In the genomic region with DNA sequence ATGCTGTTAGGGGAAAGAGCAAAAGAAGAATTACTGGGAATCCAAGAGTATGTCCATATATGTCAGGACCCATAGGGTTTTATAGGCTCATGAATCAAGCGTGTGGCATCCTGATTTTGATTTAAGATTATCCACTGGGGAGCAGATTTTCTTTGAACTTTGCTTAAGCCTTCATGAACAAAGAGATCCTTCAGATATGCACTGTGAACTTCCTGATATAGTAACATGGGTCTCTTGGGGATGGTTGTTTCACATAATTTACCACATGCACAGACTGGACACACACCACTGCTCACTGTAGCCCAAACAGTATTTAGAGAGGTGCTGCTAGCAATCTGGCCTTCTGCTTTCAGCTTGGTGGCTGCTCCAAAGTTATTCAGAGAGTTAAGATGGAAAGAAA, we compare ENCODE assay signal across 14 cellular contexts.
DNase-seq lines count a peak whose midpoint lies in the region; ATAC-seq, FAIRE-seq and TF ChIP-seq lines count a peak whose summit lies in the region.
"Had no signal": no experiment of that assay in that cellular context is flagged by ENCODE, and none has a peak within 500 bp of the region (broad histone marks: within the 10 kb centered on the region; RNA-seq: fewer than 3 reads in every experiment).

No MANE protein-coding gene starts in this region.

- CTCF ChIA-PET in activated CD8-positive, alpha-beta T cell treated with anti-CD3 and anti-CD28 coated beads, Interleukin-2, amount 10 ng/mL, durations not matched to agents 7 days and 5 days (lab: Charles Lee): interaction anchor here (1.3 to 2.6 kb wide), 2 partner anchors 9 to 303 kb away, joined by 5 to 9 read pairs; no protein-coding TSS in a partner anchor

- H3K9me3 ChIP-seq in smooth muscle cell (replicated peaks; ENCODE audit: low read depth) (no peaks in the 10 kb centered on the region), gastrocnemius medialis (no peaks in the 10 kb centered on the region)
- H3K9me3 ChIP-seq: SK-N-SH, testis had no signal

- in situ Hi-C loops in gastrocnemius medialis (cut with MboI; ENCODE audit: low sequenced_read_pairs in 4 of 4): loop anchor here in 3 of 4 donors (5.0 to 10.0 kb wide), 2 partner anchors 301 to 303 kb away; no protein-coding TSS in a partner anchor

- H3K27ac ChIP-seq in smooth muscle cell (ENCODE audit: low read depth) (no peak overlapping the region), gastrocnemius medialis (no peak overlapping the region)
- H3K27ac ChIP-seq: testis had no signal

- no peaks in the 10 kb centered on the region for H3K9me3 Mint-ChIP-seq in activated CD8-positive, alpha-beta T cell treated with anti-CD3 and anti-CD28 coated beads, Interleukin-2, amount 10 ng/mL, durations not matched to agents 7 days and 5 days (ENCODE audit: insufficient read depth)
- no peaks in the 10 kb centered on the region for H3K9me3 Mint-ChIP-seq in activated T-cell treated with anti-CD3 and anti-CD28 coated beads, Interleukin-2, amount 50 U/mL, for 4 hours

- TF ChIP-seq CTCF in GM20000 (IDR thresholded peaks at IDR 0.05; ENCODE audit: extremely low read depth, missing control alignments): no peak
- TF ChIP-seq CTCF in smooth muscle cell (IDR thresholded peaks at IDR 0.05; ENCODE audit: borderline replicate concordance, insufficient read depth, poor library complexity, severe bottlenecking): no peak
- no peak for TF ChIP-seq CTCF in gastrocnemius medialis (IDR thresholded peaks at IDR 0.05 in 4 of 5, conservative IDR thresholded peaks at IDR 0.05 in 1 of 5)

- H3F3A ChIP-seq in smooth muscle cell (ENCODE audit: low read depth): no peaks in the 10 kb centered on the region

- no peak overlapping the region for H3K4me3 ChIP-seq in smooth muscle cell
- H3K4me3 ChIP-seq in gastrocnemius medialis: no peak overlapping the region
- H3K4me3 ChIP-seq: testis had no signal

- peaks cover 3% of the 10 kb centered on the region for H3K4me1 Mint-ChIP-seq in activated CD8-positive, alpha-beta T cell treated with anti-CD3 and anti-CD28 coated beads, Interleukin-2, amount 10 ng/mL, durations not matched to agents 7 days and 5 days (ENCODE audit: low read depth)
- peaks cover 10% of the 10 kb centered on the region for H3K4me1 Mint-ChIP-seq in activated T-cell treated with anti-CD3 and anti-CD28 coated beads, Interleukin-2, amount 50 U/mL, for 4 hours (ENCODE audit: low read depth)

- peak; percentile 95 for FAIRE-seq in GM12891 (lab: Jason Lieb, UNC)
- FAIRE-seq: H1 had no signal

- H3K36me3 ChIP-seq in smooth muscle cell (ENCODE audit: low read depth) (no peaks in the 10 kb centered on the region), gastrocnemius medialis (no peaks in the 10 kb centered on the region)

- H3K27me3 Mint-ChIP-seq in activated CD8-positive, alpha-beta T cell treated with anti-CD3 and anti-CD28 coated beads, Interleukin-2, amount 10 ng/mL, durations not matched to agents 7 days and 5 days (ENCODE audit: low read depth): peaks cover 26% of the 10 kb centered on the region
- H3K27me3 Mint-ChIP-seq in activated T-cell treated with anti-CD3 and anti-CD28 coated beads, Interleukin-2, amount 50 U/mL, for 4 hours (ENCODE audit: low read depth): no peaks in the 10 kb centered on the region

- no peak for TF ChIP-seq POLR2A in GM12891 (IDR thresholded peaks at IDR 0.05; ENCODE audit: low read depth, low read length)
- TF ChIP-seq POLR2A in gastrocnemius medialis (IDR thresholded peaks at IDR 0.05): no peak

- H3K27me3 ChIP-seq in smooth muscle cell (ENCODE audit: low read depth) (no peaks in the 10 kb centered on the region), gastrocnemius medialis (no peaks in the 10 kb centered on the region)
- H3K27me3 ChIP-seq: testis had no signal

- intact Hi-C loops in gastrocnemius medialis (cut with DNase I; ENCODE audit: low total_unique reads): no loop called here

- peaks cover 6% of the 10 kb centered on the region for H3K4me1 ChIP-seq in smooth muscle cell (ENCODE audit: low read depth)
- H3K4me1 ChIP-seq in gastrocnemius medialis: no peaks in the 10 kb centered on the region

- ATAC-seq in HG03025 (IDR thresholded peaks at IDR 0.05; ENCODE audit: low FRiP score, unreplicated experiment) (peak; percentile 90), gastrocnemius medialis (no peak)
- ATAC-seq in activated CD8-positive, alpha-beta T cell treated with anti-CD3 and anti-CD28 coated beads, Interleukin-2, amount 10 ng/mL, durations not matched to agents 7 days and 5 days: no peak
- ATAC-seq in activated T-cell treated with anti-CD3 and anti-CD28 coated beads, Interleukin-2, amount 50 U/mL, for 4 hours: no peak

- H3K4me2 ChIP-seq in smooth muscle cell: no peak overlapping the region
- H3K4me2 ChIP-seq: SK-N-SH had no signal

- no peaks in the 10 kb centered on the region for H3K36me3 Mint-ChIP-seq in activated CD8-positive, alpha-beta T cell treated with anti-CD3 and anti-CD28 coated beads, Interleukin-2, amount 10 ng/mL, durations not matched to agents 7 days and 5 days (ENCODE audit: low read depth)
- H3K36me3 Mint-ChIP-seq in activated T-cell treated with anti-CD3 and anti-CD28 coated beads, Interleukin-2, amount 50 U/mL, for 4 hours (ENCODE audit: insufficient read depth): no peaks in the 10 kb centered on the region

- WGBS in smooth muscle cell (ENCODE audit: low lambda C conversion rate): 58% methylated on average over 1 of the region's 1 CpG

- H4K20me1 ChIP-seq in smooth muscle cell (ENCODE audit: low read depth): no peaks in the 10 kb centered on the region

- no peak overlapping the region for H3K4me3 Mint-ChIP-seq in activated CD8-positive, alpha-beta T cell treated with anti-CD3 and anti-CD28 coated beads, Interleukin-2, amount 10 ng/mL, durations not matched to agents 7 days and 5 days
- no peak overlapping the region for H3K4me3 Mint-ChIP-seq in activated T-cell treated with anti-CD3 and anti-CD28 coated beads, Interleukin-2, amount 50 U/mL, for 4 hours

- POLR2A ChIA-PET in activated CD8-positive, alpha-beta T cell treated with anti-CD3 and anti-CD28 coated beads, Interleukin-2, amount 10 ng/mL, durations not matched to agents 7 days and 5 days (lab: Charles Lee): no interaction called here

- H3K79me2 ChIP-seq in smooth muscle cell (ENCODE audit: low read depth): no peaks in the 10 kb centered on the region

- no peak overlapping the region for H3K9ac ChIP-seq in smooth muscle cell (ENCODE audit: low read depth)
- H3K9ac ChIP-seq: SK-N-SH had no signal

- H2AFZ ChIP-seq in smooth muscle cell (ENCODE audit: low read depth): no peak overlapping the region

- no peak for DNase-seq in GM12891 (ENCODE audit: insufficient read length, low spot score)
- peak; percentile 40 for DNase-seq in GM20000 (ENCODE audit: low spot score)
- DNase-seq in NCI-H526 (lab: John Stamatoyannopoulos, UW): peak; percentile 40 to 64
- DNase-seq in smooth muscle cell (lab: John Stamatoyannopoulos, UW; ENCODE audit: unreplicated experiment): no peak
- no peak for DNase-seq in gastrocnemius medialis
- DNase-seq in activated CD8-positive, alpha-beta T cell treated with anti-CD3 and anti-CD28 coated beads, Interleukin-2, amount 10 ng/mL, durations not matched to agents 7 days and 5 days: no peak
- no peak for DNase-seq in activated T-cell treated with anti-CD3 and anti-CD28 coated beads, Interleukin-2, amount 50 U/mL, for 4 hours
- DNase-seq: C1 segment of cervical spinal cord, cerebellar nuclear complex, NCI-H187 treated with DMSO at 0.1 percent for 48 hours, SK-N-SH, testis had no signal

- H3K27ac Mint-ChIP-seq in activated CD8-positive, alpha-beta T cell treated with anti-CD3 and anti-CD28 coated beads, Interleukin-2, amount 10 ng/mL, durations not matched to agents 7 days and 5 days: no peak overlapping the region

TF ChIP-seq in GM12891, 5 proteins besides CTCF, POLR2A, EP300 and RAD21:
- TF ChIP-seq POU2F2 (IDR thresholded peaks at IDR 0.05; ENCODE audit: low read depth, low read length): peak; percentile 72
- no peak for TF ChIP-seq POLR2AphosphoS5 (IDR thresholded peaks at IDR 0.05; ENCODE audit: low read depth, low read length)
- TF ChIP-seq SPI1 (IDR thresholded peaks at IDR 0.05; ENCODE audit: low read depth, low read length): 0 out of 2 replicates have a peak, but pooled peaks have one; percentile 13
- TF ChIP-seq PAX5 (IDR thresholded peaks at IDR 0.05; ENCODE audit: insufficient read depth, low read length, severe bottlenecking): peak; percentile 71
- TF ChIP-seq TAF1 (IDR thresholded peaks at IDR 0.05; ENCODE audit: low read depth, low read length): peak; percentile 16; the same call in 1 of the 2 replicates

Comparison
In these comparisons a context has a peak if more than half of its experiments do, and no peak if none do; other contexts are left out.
1. DNase-seq: peak in GM20000 (single experiment) and NCI-H526 (2 of 2); none in GM12891 (single experiment), smooth muscle cell (single experiment), gastrocnemius medialis (0 of 2), activated CD8-positive, alpha-beta T cell treated with anti-CD3 and anti-CD28 coated beads, Interleukin-2, amount 10 ng/mL, durations not matched to agents 7 days and 5 days (single experiment) and activated T-cell treated with anti-CD3 and anti-CD28 coated beads, Interleukin-2, amount 50 U/mL, for 4 hours (single experiment).